ENCODE assay signal across 1 cellular context in genomic region chr20:38197217-38198008, GRCh38.
TF ChIP-seq lines count a peak whose summit lies in the region.

No MANE protein-coding gene starts in this region.

TF ChIP-seq in GM23338, 12 proteins besides CTCF, POLR2A, EP300 and RAD21 (continued from another document):
- TF ChIP-seq CREB1 (CRISPR knock-in tag; IDR thresholded peaks at IDR 0.05; ENCODE audit: low read depth), result no peak
- TF ChIP-seq EZH2phosphoT487 (IDR thresholded peaks at IDR 0.05; ENCODE audit: unreplicated experiment), result no peak
- no peak for TF ChIP-seq EZH2 (IDR thresholded peaks at IDR 0.05; ENCODE audit: low read depth, unreplicated experiment)
- TF ChIP-seq POLR2AphosphoS5 (IDR thresholded peaks at IDR 0.05; ENCODE audit: low read depth), result no peak
- no peak for TF ChIP-seq NANOG (IDR thresholded peaks at IDR 0.05; ENCODE audit: borderline replicate concordance)
- TF ChIP-seq REST (IDR thresholded peaks at IDR 0.05; ENCODE audit: unreplicated experiment), result no peak
- TF ChIP-seq ZNF331 (CRISPR knock-in tag; IDR thresholded peaks at IDR 0.05; ENCODE audit: low read depth), result no peak
TF ChIP-seq in GM23338: peak in this region for 0.
